In the genomic region with DNA sequence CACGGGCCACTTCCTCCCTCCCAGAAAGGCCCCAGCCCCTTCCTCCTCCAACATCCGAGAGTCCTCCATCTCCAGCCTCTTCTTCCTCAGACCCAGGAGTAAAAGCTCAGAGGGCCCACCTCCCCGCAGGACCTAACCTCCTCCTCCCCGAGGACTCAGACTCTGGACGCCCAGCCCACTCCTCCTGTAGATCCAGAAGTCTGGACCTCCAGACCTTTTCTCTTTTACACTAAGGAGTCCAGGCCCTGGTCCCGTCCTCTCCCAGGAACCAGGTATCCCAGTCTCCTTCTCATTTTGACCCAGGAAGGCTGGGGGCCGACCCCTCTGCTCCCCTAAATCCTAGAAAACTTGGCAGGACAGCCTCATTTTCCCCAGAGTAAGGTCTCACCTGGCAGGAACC, we compare ENCODE assay signal across 3 cellular contexts.
TF ChIP-seq lines count a peak whose summit lies in the region.

No MANE protein-coding gene starts in this region.

TF ChIP-seq in SK-N-SH, 30 proteins besides CTCF, POLR2A, EP300 and RAD21:
- no peak for TF ChIP-seq FOXJ3 (CRISPR knock-in tag; IDR thresholded peaks at IDR 0.05)
- TF ChIP-seq ZBTB33 (IDR thresholded peaks at IDR 0.05; ENCODE audit: borderline replicate concordance, low read depth): no peak
- TF ChIP-seq NFIC (IDR thresholded peaks at IDR 0.05; ENCODE audit: borderline replicate concordance): no peak
- no peak for TF ChIP-seq RXRA (IDR thresholded peaks at IDR 0.05; ENCODE audit: borderline replicate concordance, low read depth)

TF ChIP-seq in SK-N-SH treated with all-trans-retinoic acid at 6 μM for 48 hours, 23 proteins besides CTCF, POLR2A, EP300 and RAD21:
- TF ChIP-seq ZFP3 (CRISPR knock-in tag; IDR thresholded peaks at IDR 0.05) (no peak), ZNF565 (CRISPR knock-in tag; conservative IDR thresholded peaks at IDR 0.05; ENCODE audit: low read depth) (no peak), ESRRG (CRISPR knock-in tag; IDR thresholded peaks at IDR 0.05) (no peak), ZC3H10 (CRISPR knock-in tag; IDR thresholded peaks at IDR 0.05) (no peak), RARB (CRISPR knock-in tag; IDR thresholded peaks at IDR 0.05) (no peak), ZNF8 (CRISPR knock-in tag; IDR thresholded peaks at IDR 0.05) (no peak), ZFP30 (CRISPR knock-in tag; IDR thresholded peaks at IDR 0.05) (no peak), ISL1 (CRISPR knock-in tag; IDR thresholded peaks at IDR 0.05) (no peak), SNAI2 (CRISPR knock-in tag; IDR thresholded peaks at IDR 0.05) (no peak), OSR1 (CRISPR knock-in tag; IDR thresholded peaks at IDR 0.05) (no peak), BACH2 (CRISPR knock-in tag; IDR thresholded peaks at IDR 0.05; ENCODE audit: borderline replicate concordance) (no peak), ZNF70 (CRISPR knock-in tag; IDR thresholded peaks at IDR 0.05) (no peak)

TF ChIP-seq in K562, 482 proteins besides CTCF, POLR2A, EP300 and RAD21:
- TF ChIP-seq, protein P1, sequence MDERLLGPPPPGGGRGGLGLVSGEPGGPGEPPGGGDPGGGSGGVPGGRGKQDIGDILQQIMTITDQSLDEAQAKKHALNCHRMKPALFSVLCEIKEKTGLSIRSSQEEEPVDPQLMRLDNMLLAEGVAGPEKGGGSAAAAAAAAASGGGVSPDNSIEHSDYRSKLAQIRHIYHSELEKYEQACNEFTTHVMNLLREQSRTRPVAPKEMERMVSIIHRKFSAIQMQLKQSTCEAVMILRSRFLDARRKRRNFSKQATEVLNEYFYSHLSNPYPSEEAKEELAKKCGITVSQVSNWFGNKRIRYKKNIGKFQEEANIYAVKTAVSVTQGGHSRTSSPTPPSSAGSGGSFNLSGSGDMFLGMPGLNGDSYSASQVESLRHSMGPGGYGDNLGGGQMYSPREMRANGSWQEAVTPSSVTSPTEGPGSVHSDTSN (CRISPR knock-in tag; IDR thresholded peaks at IDR 0.05; ENCODE audit: low read depth): no peak
- TF ChIP-seq, protein P1 (tag; conservative IDR thresholded peaks at IDR 0.05; ENCODE audit: low read depth): no peak
- TF ChIP-seq SPI1 (IDR thresholded peaks at IDR 0.05; ENCODE audit: borderline replicate concordance, low read depth, low read length): peak; percentile 23; the same call in 1 of the 2 replicates
